1 cellular context compared by ENCODE assay signal in genomic region chr5:75262278-75262677, GRCh38.
TF ChIP-seq lines count a peak whose summit lies in the region.

No MANE protein-coding gene starts in this region.

TF ChIP-seq in HepG2, 621 proteins besides CTCF, POLR2A, EP300 and RAD21 (continued from another document):
- TF ChIP-seq ZNF318 (CRISPR knock-in tag; IDR thresholded peaks at IDR 0.05) = no peak
